In the genomic region with DNA sequence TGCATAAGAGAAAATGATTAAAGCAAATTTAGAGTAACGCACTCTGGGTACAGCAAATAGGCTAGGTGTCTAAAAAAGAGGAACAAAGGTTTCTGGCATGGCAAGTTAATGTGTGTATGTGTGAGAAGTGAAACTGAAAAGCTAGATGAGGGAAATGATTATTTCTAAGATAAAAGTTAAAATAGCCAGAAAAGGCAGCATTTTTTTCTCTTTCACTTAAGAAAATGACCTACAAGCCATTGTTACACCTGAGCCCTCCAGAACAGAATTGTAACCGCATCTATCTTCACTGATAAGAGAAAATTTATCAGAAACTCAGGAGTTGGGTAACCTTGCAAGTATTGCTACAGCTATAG, we compare ENCODE assay signal across 14 cellular contexts.
DNase-seq lines count a peak whose midpoint lies in the region; ATAC-seq, FAIRE-seq and TF ChIP-seq lines count a peak whose summit lies in the region.
"Had no signal": no experiment of that assay in that cellular context is flagged by ENCODE, and none has a peak within 500 bp of the region (broad histone marks: within the 10 kb centered on the region; RNA-seq: fewer than 3 reads in every experiment).

No MANE protein-coding gene starts in this region.

- no peak for TF ChIP-seq POLR2A in GM12892 (IDR thresholded peaks at IDR 0.05; ENCODE audit: low read depth, low read length)

- no peaks in the 10 kb centered on the region for H3K27me3 Mint-ChIP-seq in T-helper 17 cell

- H3K9me3 ChIP-seq in T-helper 17 cell (ENCODE audit: control insufficient read depth, low read length, poor library complexity, severe bottlenecking), result no peaks in the 10 kb centered on the region
- H3K9me3 ChIP-seq: mucosa of descending colon, thyroid gland had no signal

- H3K27ac Mint-ChIP-seq in T-helper 17 cell, result no peak overlapping the region

- H3K4me3 Mint-ChIP-seq in T-helper 17 cell, result no peak overlapping the region

- DNase-seq in GM12892 (ENCODE audit: insufficient read length) (peak; percentile 1), GM20000 (ENCODE audit: low spot score) (peak; percentile 54), NOMO-1 treated with DMSO at 0.1 percent for 48 hours (lab: John Stamatoyannopoulos, UW; ENCODE audit: unreplicated experiment) (peak; percentile 91), T-helper 17 cell (no peak), NCI-H2171 treated with DMSO at 0.1 percent for 48 hours (lab: John Stamatoyannopoulos, UW) (no peak), NCI-H526 treated with DMSO at 0.1 percent for 48 hours (lab: John Stamatoyannopoulos, UW) (no peak), COR-L47 (lab: John Stamatoyannopoulos, UW) (no peak)
- DNase-seq: activated CD4-positive, alpha-beta T cell treated with anti-CD3 and anti-CD28 coated beads, Interleukin-2, amount 50 U/mL, for 48 hours; brain microvascular endothelial cell; foreskin fibroblast; mucosa of descending colon; PC-9; thyroid gland had no signal

- peak; percentile 96 for ATAC-seq in HG03064 (IDR thresholded peaks at IDR 0.05; ENCODE audit: low read depth, unreplicated experiment)
- ATAC-seq in T-helper 17 cell, result no peak
- ATAC-seq: mucosa of descending colon had no signal

- no peaks in the 10 kb centered on the region for H3K36me3 Mint-ChIP-seq in T-helper 17 cell (ENCODE audit: low read depth)

- FAIRE-seq in GM12892 (lab: Jason Lieb, UNC), result peak; percentile 80

- H3K4me1 Mint-ChIP-seq in T-helper 17 cell, result no peaks in the 10 kb centered on the region

- TF ChIP-seq CTCF in GM20000 (IDR thresholded peaks at IDR 0.05; ENCODE audit: extremely low read depth, missing control alignments), result no peak

Comparison
In these comparisons a context has a peak if more than half of its experiments do, and no peak if none do; other contexts are left out.
1. DNase-seq: peak in GM12892 (single experiment), GM20000 (single experiment) and NOMO-1 treated with DMSO at 0.1 percent for 48 hours (single experiment); none in T-helper 17 cell (0 of 3), NCI-H2171 treated with DMSO at 0.1 percent for 48 hours (single experiment), NCI-H526 treated with DMSO at 0.1 percent for 48 hours (single experiment) and COR-L47 (single experiment).